ENCODE assay signal across 1 cellular context in genomic region chr9:99819484-99820329, GRCh38.
TF ChIP-seq lines count a peak whose summit lies in the region.

No MANE protein-coding gene starts in this region.

TF ChIP-seq in IMR-90, 13 proteins besides CTCF, POLR2A, EP300 and RAD21 (continued from another document):
- TF ChIP-seq BHLHE40 (IDR thresholded peaks at IDR 0.05; ENCODE audit: low read depth, low read length), result peak; percentile 79
TF ChIP-seq in IMR-90: peak in this region for 7.
